Comparison of ENCODE assay signal across 8 cellular contexts in genomic region chr1:156502749-156503671, GRCh38. TPM values are rescaled to one million over a fixed set of nuclear protein-coding genes. Genes with fewer than 3 reads are reported as not detected.
DNase-seq lines count a peak whose midpoint lies in the region; ATAC-seq and TF ChIP-seq lines count a peak whose summit lies in the region.

No MANE protein-coding gene starts in this region.

- CTCF ChIA-PET in activated CD4-positive, alpha-beta T cell treated with anti-CD3 and anti-CD28 coated beads for 36 hours (lab: Charles Lee) = interaction anchor here (0.7 to 4.6 kb wide), 9 partner anchors 15 to 223 kb away, joined by 3 to 63 read pairs (median 4); partner anchors contain the start of genes CRABP2 and SMG5

- H3K4me1 Mint-ChIP-seq in activated CD4-positive, alpha-beta T cell treated with anti-CD3 and anti-CD28 coated beads for 36 hours = peaks cover 67% of the 10 kb centered on the region

- peak; percentile 62 for TF ChIP-seq EP300 in stomach (IDR thresholded peaks at IDR 0.05)

- ATAC-seq in activated CD4-positive, alpha-beta T cell treated with anti-CD3 and anti-CD28 coated beads for 36 hours = no peak
- ATAC-seq in left colon (peak; percentile 32), HG02798 (IDR thresholded peaks at IDR 0.05; ENCODE audit: poor library complexity, unreplicated experiment) (no peak)

- no peak for DNase-seq in activated CD4-positive, alpha-beta T cell treated with anti-CD3 and anti-CD28 coated beads for 36 hours
- no peak for DNase-seq in activated CD4-positive, alpha-beta T cell treated with anti-CD3 and anti-CD28 coated beads, Interleukin-2, amount 50 U/mL, for 4 hours
- peak; percentile 58 to 81 for DNase-seq in SHP77 (lab: John Stamatoyannopoulos, UW)
- DNase-seq in coronary artery (ENCODE audit: low spot score) = peak; percentile 96
- DNase-seq in left colon = peak; percentile 64 to 86
- DNase-seq in stomach = peak; percentile 80
- DNase-seq in activated effector memory CD4-positive, alpha-beta T cell treated with anti-CD3 and anti-CD28 coated beads, Interleukin-2, amount 50 U/mL, for 16 hours = no peak

- POLR2A ChIA-PET in activated CD4-positive, alpha-beta T cell treated with anti-CD3 and anti-CD28 coated beads for 36 hours (lab: Charles Lee) = interaction anchor here (0.5 to 1.9 kb wide), 3 partner anchors 22 to 264 kb away, joined by 4 to 5 read pairs (median 4); no protein-coding TSS in a partner anchor

- WGBS in stomach, 5 donors = 11 to 32% (median 22%) methylated on average over 12 of the region's 12 CpGs

- no peak for TF ChIP-seq POLR2A in stomach (IDR thresholded peaks at IDR 0.05)

- H3K36me3 Mint-ChIP-seq in activated CD4-positive, alpha-beta T cell treated with anti-CD3 and anti-CD28 coated beads for 36 hours (ENCODE audit: low read depth) = peaks cover 5% of the 10 kb centered on the region

- intact Hi-C loops in activated CD4-positive, alpha-beta T cell treated with anti-CD3 and anti-CD28 coated beads for 36 hours (cut with DNase I, micrococcal nuclease) = loop anchor here (5.0 to 10.0 kb wide), 6 partner anchors 99 to 1498 kb away; partner anchors contain the start of genes ETV3 (in 1 of the 2), GPATCH4 (in 1 of the 2), ISG20L2 (in 1 of the 2) and METTL25B (in 1 of the 2)
- intact Hi-C loops in left colon (cut with DNase I, micrococcal nuclease) (no loop called here), stomach (cut with DNase I; ENCODE audit: low total_unique reads) (no loop called here)

- no peaks in the 10 kb centered on the region for H3K36me3 ChIP-seq in stomach

- TF ChIP-seq CTCF in coronary artery (IDR thresholded peaks at IDR 0.05) (no peak), stomach (IDR thresholded peaks at IDR 0.05) (no peak)

- peak overlapping the region; percentile 12 for H3K4me3 Mint-ChIP-seq in activated CD4-positive, alpha-beta T cell treated with anti-CD3 and anti-CD28 coated beads for 36 hours

- H3K27ac ChIP-seq in coronary artery = peak overlapping the region; percentile 97 to 100
- H3K27ac ChIP-seq in stomach = peak overlapping the region; percentile 73 to 100 (median 100)

- no peaks in the 10 kb centered on the region for H3K27me3 ChIP-seq in stomach

- H3K27ac Mint-ChIP-seq in activated CD4-positive, alpha-beta T cell treated with anti-CD3 and anti-CD28 coated beads for 36 hours = peak overlapping the region; percentile 99

- H3K4me3 ChIP-seq in coronary artery = peak overlapping the region; percentile 99
- peak overlapping the region in 3 of 4 donors; percentile 4 to 80 (median 20) for H3K4me3 ChIP-seq in stomach

- H3K9me3 ChIP-seq in stomach = no peaks in the 10 kb centered on the region

- H3K4me1 ChIP-seq in stomach = peaks cover 47 to 75% (median 64%) of the 10 kb centered on the region in 4 donors

- no peaks in the 10 kb centered on the region for H3K27me3 Mint-ChIP-seq in activated CD4-positive, alpha-beta T cell treated with anti-CD3 and anti-CD28 coated beads for 36 hours

- no peaks in the 10 kb centered on the region for H3K9me3 Mint-ChIP-seq in activated CD4-positive, alpha-beta T cell treated with anti-CD3 and anti-CD28 coated beads for 36 hours (ENCODE audit: low read depth)

RNA-seq across cellular contexts. Expression of gene MEF2D, which starts 2.4 kb away (rescaled TPM):
- total RNA-seq in activated CD4-positive, alpha-beta T cell treated with anti-CD3 and anti-CD28 coated beads for 36 hours = 10 to 100 TPM; 32.1 to 33.6 TPM
- total RNA-seq in left colon (10 to 100 TPM; 45.9 to 66.4 TPM), stomach (100 to 1,000 TPM in 1 of 5 donors, 10 to 100 TPM in 4; 14.3 to 136 (median 62.5) TPM)
- polyA plus RNA-seq in stomach = 10 to 100 TPM in 2 of 3 donors, 1 to 10 TPM in 1; 7.7 to 15.6 (median 14.5) TPM

Comparison
In these comparisons a context has a peak if more than half of its experiments do, and no peak if none do; other contexts are left out.
1. DNase-seq: peak in SHP77 (2 of 2), coronary artery (single experiment), left colon (2 of 2) and stomach (single experiment); none in activated CD4-positive, alpha-beta T cell treated with anti-CD3 and anti-CD28 coated beads for 36 hours (single experiment), activated CD4-positive, alpha-beta T cell treated with anti-CD3 and anti-CD28 coated beads, Interleukin-2, amount 50 U/mL, for 4 hours (0 of 2) and activated effector memory CD4-positive, alpha-beta T cell treated with anti-CD3 and anti-CD28 coated beads, Interleukin-2, amount 50 U/mL, for 16 hours (single experiment).
2. intact Hi-C loops: an anchor here in activated CD4-positive, alpha-beta T cell treated with anti-CD3 and anti-CD28 coated beads for 36 hours (5.0 to 10.0 kb wide); none called in left colon and stomach.